Comparison of ENCODE assay signal across 14 cellular contexts in the genomic region with DNA sequence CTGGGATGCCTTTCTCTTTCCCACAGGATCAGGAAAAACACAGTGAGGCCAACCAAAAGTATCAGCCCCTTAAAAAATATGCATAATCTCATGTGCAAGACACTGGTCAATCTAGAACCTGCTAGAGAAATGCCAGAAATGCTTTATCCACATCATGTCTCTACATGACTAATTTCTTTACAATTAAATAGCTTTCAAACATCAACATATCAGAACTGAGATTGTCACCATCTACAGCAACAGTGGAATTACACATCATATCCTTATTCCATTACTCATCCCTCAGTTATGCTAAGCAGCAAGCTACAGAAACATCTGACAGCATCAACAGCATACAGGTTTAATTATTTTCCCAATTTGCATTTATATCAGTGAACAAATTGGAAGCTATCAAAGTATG.
A peak's percentile ranks its signal among the peaks of the same experiment; 100 is the strongest.
DNase-seq lines count a peak whose midpoint lies in the region; ATAC-seq and TF ChIP-seq lines count a peak whose summit lies in the region.
"Had no signal": no experiment of that assay in that cellular context is flagged by ENCODE, and none has a peak within 500 bp of the region (broad histone marks: within the 10 kb centered on the region; RNA-seq: fewer than 3 reads in every experiment).

No MANE protein-coding gene starts in this region.

- H3K4me1 Mint-ChIP-seq in activated T-cell treated with anti-CD3 and anti-CD28 coated beads, Interleukin-2, amount 50 U/mL, for 24 hours (ENCODE audit: low read depth) = peaks cover 53% of the 10 kb centered on the region

- H3K4me3 ChIP-seq in fibroblast of pulmonary artery (replicated peaks; ENCODE audit: low read depth, low read length) = no peak overlapping the region
- no peak overlapping the region for H3K4me3 ChIP-seq in aorta (ENCODE audit: low read length in 2 of 2)
- H3K4me3 ChIP-seq: BLaER1, dorsolateral prefrontal cortex had no signal

- H3K36me3 ChIP-seq in aorta (ENCODE audit: control insufficient read depth in 1 of 2, insufficient read depth in 2 of 2, low read length in 1 of 2) = peaks cover 0 to 4% of the 10 kb centered on the region in 2 donors

- H3K27ac ChIP-seq in substantia nigra (ENCODE audit: low read depth, low read length, poor library complexity, severe bottlenecking) (peak overlapping the region; percentile 4), aorta (ENCODE audit: low read depth in 1 of 2, low read length in 2 of 2) (no peak overlapping the region)
- H3K27ac ChIP-seq: BLaER1 had no signal

- H3K4me1 ChIP-seq in aorta (ENCODE audit: control insufficient read depth in 1 of 2, insufficient read depth in 2 of 2, low read length in 2 of 2) = peaks cover 0 to 9% of the 10 kb centered on the region in 2 donors

- DNase-seq in activated T-cell treated with anti-CD3 and anti-CD28 coated beads, Interleukin-2, amount 50 U/mL, for 24 hours = no peak
- no peak for DNase-seq in activated T-cell treated with anti-CD3 and anti-CD28 coated beads for 4 hours
- DNase-seq in SW 1271 (lab: John Stamatoyannopoulos, UW) = peak; percentile 79 to 96
- peak; percentile 76 for DNase-seq in fibroblast of pulmonary artery (ENCODE audit: low read depth)
- DNase-seq in substantia nigra (lab: John Stamatoyannopoulos, UW) = no peak
- no peak for DNase-seq in aorta
- DNase-seq in NCI-H2081 (lab: John Stamatoyannopoulos, UW) = no peak
- no peak for DNase-seq in NAMALWA (ENCODE audit: low spot score)
- DNase-seq: activated CD4-positive, alpha-beta T cell treated with anti-CD3 and anti-CD28 coated beads, Interleukin-2, amount 50 U/mL, for 48 hours; dorsolateral prefrontal cortex; left cardiac atrium; NCI-H187 treated with DMSO at 0.1 percent for 48 hours; right cardiac atrium had no signal

- peak overlapping the region; percentile 79 for H3K27ac Mint-ChIP-seq in activated T-cell treated with anti-CD3 and anti-CD28 coated beads, Interleukin-2, amount 50 U/mL, for 24 hours

- H3K4me3 Mint-ChIP-seq in activated T-cell treated with anti-CD3 and anti-CD28 coated beads, Interleukin-2, amount 50 U/mL, for 24 hours = peak overlapping the region; percentile 12

- intact Hi-C loops in aorta (cut with DNase I) = loop anchor here in 1 of 2 donors (10.0 kb wide), 1 partner anchor 75 kb away; a partner anchor contains a TSS

- no peaks in the 10 kb centered on the region for H3K9me3 Mint-ChIP-seq in activated T-cell treated with anti-CD3 and anti-CD28 coated beads, Interleukin-2, amount 50 U/mL, for 24 hours

- no peaks in the 10 kb centered on the region for H3K9me3 ChIP-seq in aorta (ENCODE audit: control insufficient read depth, low read length)
- H3K9me3 ChIP-seq: BLaER1 had no signal

- TF ChIP-seq CTCF in fibroblast of pulmonary artery (IDR thresholded peaks at IDR 0.05; ENCODE audit: low read length, missing control alignments) = no peak

- no peaks in the 10 kb centered on the region for H3K27me3 Mint-ChIP-seq in activated T-cell treated with anti-CD3 and anti-CD28 coated beads, Interleukin-2, amount 50 U/mL, for 24 hours

- peaks cover 38% of the 10 kb centered on the region for H3K36me3 Mint-ChIP-seq in activated T-cell treated with anti-CD3 and anti-CD28 coated beads, Interleukin-2, amount 50 U/mL, for 24 hours (ENCODE audit: low read depth)

- no peak for ATAC-seq in aorta (ENCODE audit: low FRiP score)
- ATAC-seq: right cardiac atrium had no signal

- H3K27me3 ChIP-seq in aorta (ENCODE audit: control insufficient read depth in 1 of 2, insufficient read depth in 2 of 2, low read length in 1 of 2) = no peaks in the 10 kb centered on the region
- H3K27me3 ChIP-seq: BLaER1, dorsolateral prefrontal cortex had no signal

Comparison
In these comparisons a context has a peak if more than half of its experiments do, and no peak if none do; other contexts are left out.
1. DNase-seq: peak in SW 1271 (2 of 2) and fibroblast of pulmonary artery (single experiment); none in activated T-cell treated with anti-CD3 and anti-CD28 coated beads, Interleukin-2, amount 50 U/mL, for 24 hours (single experiment), activated T-cell treated with anti-CD3 and anti-CD28 coated beads for 4 hours (single experiment), substantia nigra (0 of 49), aorta (0 of 2), NCI-H2081 (0 of 2) and NAMALWA (single experiment).